Comparison of ENCODE assay signal across 28 cellular contexts in the genomic region with DNA sequence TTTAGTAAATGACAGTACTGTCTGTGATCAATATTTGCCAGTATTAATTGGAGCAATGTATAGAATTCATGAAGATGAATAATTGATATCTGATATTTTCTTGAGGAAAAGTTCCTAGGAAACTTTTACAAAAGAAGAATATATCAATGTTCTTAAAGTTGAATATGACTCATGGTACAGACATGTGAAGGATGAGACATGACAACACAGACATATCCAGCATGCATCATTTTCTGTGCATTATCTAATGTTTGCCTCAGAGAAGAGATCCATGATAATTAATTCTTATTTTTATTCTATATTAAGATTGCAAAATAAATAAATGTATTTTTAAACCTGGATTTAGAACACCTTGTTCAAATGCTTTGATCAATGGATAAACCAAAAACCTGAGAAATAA.
DNase-seq lines count a peak whose midpoint lies in the region; ATAC-seq and TF ChIP-seq lines count a peak whose summit lies in the region.
"Had no signal": no experiment of that assay in that cellular context is flagged by ENCODE, and none has a peak within 500 bp of the region (broad histone marks: within the 10 kb centered on the region; RNA-seq: fewer than 3 reads in every experiment).

No MANE protein-coding gene starts in this region.

- POLR2A ChIA-PET in RWPE1 (lab: Yijun Ruan, JAX; ENCODE audit: low non-redundant PET): no interaction called here

- in situ Hi-C loops in astrocyte of the spinal cord (cut with HindIII; ENCODE audit: low sequenced_read_pairs): no loop called here

- H3K4me3 ChIP-seq in astrocyte of the spinal cord (ENCODE audit: low read depth, low read length): no peak overlapping the region
- H3K4me3 ChIP-seq: GM23338, HAP-1, K562, MG63, SJSA1 had no signal

- no peak for TF ChIP-seq CTCF in astrocyte of the spinal cord (IDR thresholded peaks at IDR 0.05; ENCODE audit: low read depth, low read length)
- no peak for TF ChIP-seq CTCF in foreskin keratinocyte (conservative IDR thresholded peaks at IDR 0.05)
- TF ChIP-seq CTCF in RWPE1 (conservative IDR thresholded peaks at IDR 0.05; ENCODE audit: low read depth): no peak

- H3K4me1 ChIP-seq in foreskin keratinocyte: no peaks in the 10 kb centered on the region
- H3K4me1 ChIP-seq: BE2C, SJSA1 had no signal

- ATAC-seq in foreskin keratinocyte: peak; percentile 92
- ATAC-seq: GM23338, HepG2, K562, T-cell had no signal

- peak; percentile 33 for DNase-seq in EL
- peak; percentile 1 for DNase-seq in M059J (ENCODE audit: low read depth)
- DNase-seq in astrocyte of the spinal cord (ENCODE audit: low read depth, low spot score): peak; percentile 3
- DNase-seq in foreskin keratinocyte: peak; percentile 6 to 44
- DNase-seq in iPS-NIHi7 (ENCODE audit: extremely low spot score): no peak
- no peak for DNase-seq in RWPE1 (ENCODE audit: low spot score)
- no peak for DNase-seq in H4 (ENCODE audit: low spot score)
- DNase-seq in NCI-H2081 (lab: John Stamatoyannopoulos, UW): no peak
- DNase-seq: 8988T, ACHN, BE2C, Calu3, DMS79 treated with DMSO at 0.1 percent for 48 hours, Kasumi-1, MG63, NCI-H1436, NCI-H187, NCI-H2171 treated with DMSO at 0.1 percent for 48 hours, NCI-H524, NCI-H748 treated with DMSO at 0.1 percent for 48 hours, Right ventricle myocardium superior, T-cell had no signal

- H3K27me3 ChIP-seq in foreskin keratinocyte: no peaks in the 10 kb centered on the region
- H3K27me3 ChIP-seq: BE2C, MG63, SJSA1 had no signal

- no peak overlapping the region for H3K27ac ChIP-seq in foreskin keratinocyte
- no peak overlapping the region for H3K27ac ChIP-seq in RWPE1
- H3K27ac ChIP-seq: HL-60, SJSA1 had no signal

- CTCF ChIA-PET in RWPE1 (lab: Yijun Ruan, JAX): no interaction called here

Comparison
In these comparisons a context has a peak if more than half of its experiments do, and no peak if none do; other contexts are left out.
1. DNase-seq: peak in EL (single experiment), M059J (single experiment), astrocyte of the spinal cord (single experiment) and foreskin keratinocyte (2 of 2); none in iPS-NIHi7 (single experiment), RWPE1 (single experiment), H4 (single experiment) and NCI-H2081 (0 of 2).